ENCODE assay signal across 8 cellular contexts in the genomic region with DNA sequence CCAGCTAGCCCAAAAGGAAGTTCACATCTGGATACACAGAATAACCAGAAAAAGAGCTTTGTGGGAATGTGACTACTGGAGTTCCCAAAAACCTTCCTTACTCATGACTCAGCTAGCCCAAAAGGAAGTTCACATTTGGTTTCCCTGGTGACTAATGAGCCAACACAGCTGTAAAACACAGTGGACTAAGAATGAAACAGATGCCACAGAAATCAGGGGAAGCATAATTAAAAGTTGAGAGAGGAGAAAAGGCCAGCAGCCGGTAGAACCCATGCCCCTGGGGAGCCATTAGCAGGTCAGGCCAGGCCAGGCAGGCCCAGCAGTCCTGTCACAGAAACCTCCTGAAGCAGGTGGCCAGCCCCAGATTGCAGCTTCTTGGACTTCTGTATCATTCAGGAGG.
DNase-seq lines count a peak whose midpoint lies in the region; ATAC-seq and TF ChIP-seq lines count a peak whose summit lies in the region.

No MANE protein-coding gene starts in this region.

- no peak for TF ChIP-seq POLR2A in tibial nerve (IDR thresholded peaks at IDR 0.05)

- ATAC-seq in GM21529 (IDR thresholded peaks at IDR 0.05; ENCODE audit: unreplicated experiment) (peak; percentile 71), left lung (peak; percentile 65), GM19035 (IDR thresholded peaks at IDR 0.05; ENCODE audit: unreplicated experiment) (no peak)

- BruUV-seq in MCF 10A (replicated peaks; lab: Mats Ljungman, UMichigan) = no TSS peak

- peaks cover 0 to 5% (median 0%) of the 10 kb centered on the region in 11 experiments; a peak in 1 of 22 replicates for H4K20me1 ChIP-seq in BLaER1 treated with 17β-estradiol and CSF1 and Interleukin-3, amounts not matched to agents 10 nM and 100 nM

- TF ChIP-seq CTCF in MCF 10A (IDR thresholded peaks at IDR 0.05; ENCODE audit: unreplicated experiment) (no peak), left lung (IDR thresholded peaks at IDR 0.05) (no peak), tibial nerve (IDR thresholded peaks at IDR 0.05) (no peak)

- H3K27ac Mint-ChIP-seq in MCF 10A (ENCODE audit: low read depth, unreplicated experiment) = peak overlapping the region; percentile 83

- H3K36me3 Mint-ChIP-seq in MCF 10A (ENCODE audit: insufficient read depth, unreplicated experiment) = peaks cover 61% of the 10 kb centered on the region

- CTCF ChIA-PET in MCF 10A (lab: Yijun Ruan, JAX) = interaction anchor here (0.5 to 2.8 kb wide), 4 partner anchors 11 to 546 kb away, joined by 3 to 26 read pairs (median 4); no protein-coding TSS in a partner anchor

- peak overlapping the region in 9 of 11 experiments; percentile 30 to 91 (median 72); a peak in 17 of 22 replicates for H3K4me2 ChIP-seq in BLaER1 treated with 17β-estradiol and CSF1 and Interleukin-3, amounts not matched to agents 10 nM and 100 nM

- peaks cover 30 to 72% (median 59%) of the 10 kb centered on the region in 11 experiments for H3K36me3 ChIP-seq in BLaER1 treated with 17β-estradiol and CSF1 and Interleukin-3, amounts not matched to agents 10 nM and 100 nM
- peaks cover 0 to 77% of the 10 kb centered on the region in 2 donors for H3K36me3 ChIP-seq in left lung
- H3K36me3 ChIP-seq in tibial nerve = peaks cover 0 to 27% (median 0%) of the 10 kb centered on the region in 3 donors

- TF ChIP-seq EP300 in tibial nerve (IDR thresholded peaks at IDR 0.05) = peak in 1 of 2 donors; percentile 84

- H3K27ac ChIP-seq in BLaER1 treated with 17β-estradiol and CSF1 and Interleukin-3, amounts not matched to agents 10 nM and 100 nM = peak overlapping the region in 8 of 11 experiments; percentile 12 to 90 (median 48); a peak in 14 of 22 replicates
- H3K27ac ChIP-seq in left lung (peak overlapping the region; percentile 80 to 86), tibial nerve (peak overlapping the region in 3 of 4 donors; percentile 18 to 82 (median 77))

- H3K9me3 Mint-ChIP-seq in MCF 10A (ENCODE audit: unreplicated experiment) = no peaks in the 10 kb centered on the region

- POLR2A ChIA-PET in MCF 10A (lab: Yijun Ruan, JAX) = interaction anchor here (0.8 to 2.2 kb wide), 5 partner anchors 11 to 180 kb away, joined by 3 to 12 read pairs (median 6); no protein-coding TSS in a partner anchor

- H3K4me3 Mint-ChIP-seq in MCF 10A (ENCODE audit: unreplicated experiment) = peak overlapping the region; percentile 1

- H3K27me3 Mint-ChIP-seq in MCF 10A (ENCODE audit: insufficient read depth, unreplicated experiment) = no peaks in the 10 kb centered on the region

- intact Hi-C loops in MCF 10A (cut with micrococcal nuclease) = no loop called here
- intact Hi-C loops in left lung (cut with DNase I) = no loop called here

- 0 out of 20 replicates have a peak overlapping the region, but pooled peaks of 1 of the 10 experiments have one; percentile 2 for H3K4me3 ChIP-seq in BLaER1 treated with 17β-estradiol and CSF1 and Interleukin-3, amounts not matched to agents 10 nM and 100 nM
- H3K4me3 ChIP-seq in left lung (no peak overlapping the region), tibial nerve (no peak overlapping the region)

- no peaks in the 10 kb centered on the region for H3K27me3 ChIP-seq in BLaER1 treated with 17β-estradiol and CSF1 and Interleukin-3, amounts not matched to agents 10 nM and 100 nM
- H3K27me3 ChIP-seq in left lung (no peaks in the 10 kb centered on the region), tibial nerve (no peaks in the 10 kb centered on the region)

- peak overlapping the region in 5 of 11 experiments; percentile 28 to 82 (median 70); a peak in 8 of 22 replicates for H3K9ac ChIP-seq in BLaER1 treated with 17β-estradiol and CSF1 and Interleukin-3, amounts not matched to agents 10 nM and 100 nM

- DNase-seq in NCI-H1105 treated with DMSO at 0.1 percent for 48 hours (lab: John Stamatoyannopoulos, UW) (peak; percentile 45), MCF 10A (ENCODE audit: unreplicated experiment) (peak; percentile 79), left lung (peak; percentile 41 to 79), tibial nerve (ENCODE audit: low spot score in 2 of 2) (peak in 1 of 2 donors; percentile 41), occipital lobe (lab: John Stamatoyannopoulos, UW) (no peak)

- 0 to 7% methylated on average over 1 of the region's 1 CpG for WGBS in tibial nerve, 2 donors

- peaks cover 28% of the 10 kb centered on the region for H3K4me1 Mint-ChIP-seq in MCF 10A (ENCODE audit: insufficient read depth, unreplicated experiment)

- H3K9me3 ChIP-seq in BLaER1 treated with 17β-estradiol and CSF1 and Interleukin-3, amounts not matched to agents 10 nM and 100 nM (replicated peaks in 1 of 11) = no peaks in the 10 kb centered on the region
- H3K9me3 ChIP-seq in left lung (no peaks in the 10 kb centered on the region), tibial nerve (no peaks in the 10 kb centered on the region)

- H3K4me1 ChIP-seq in BLaER1 treated with 17β-estradiol and CSF1 and Interleukin-3, amounts not matched to agents 10 nM and 100 nM = peaks cover 17 to 75% (median 43%) of the 10 kb centered on the region in 10 experiments
- H3K4me1 ChIP-seq in left lung (peaks cover 23 to 62% of the 10 kb centered on the region in 2 donors), tibial nerve (peaks cover 0 to 52% (median 24%) of the 10 kb centered on the region in 4 donors)
